ENCODE assay signal across 8 cellular contexts in genomic region chr3:119294889-119295769, GRCh38. TPM values are rescaled to one million over a fixed set of nuclear protein-coding genes. Genes with fewer than 3 reads are reported as not detected.
DNase-seq lines count a peak whose midpoint lies in the region; ATAC-seq and TF ChIP-seq lines count a peak whose summit lies in the region.

No MANE protein-coding gene starts in this region.

- H3K27me3 Mint-ChIP-seq in Calu3 (ENCODE audit: unreplicated experiment) = peaks cover 27% of the 10 kb centered on the region

- H3K79me1 ChIP-seq in mesenchymal stem cell (replicated peaks; ENCODE audit: low read length, poor library complexity, severe bottlenecking) = peaks cover 17% of the 10 kb centered on the region

- H3K9ac ChIP-seq in HUES48 (ENCODE audit: low read depth, low read length) = no peak overlapping the region
- peak overlapping the region; percentile 88 for H3K9ac ChIP-seq in mesenchymal stem cell (ENCODE audit: low read length)

- peak overlapping the region; percentile 98 for H4K8ac ChIP-seq in mesenchymal stem cell (ENCODE audit: low read length)

- H3K9me3 ChIP-seq in HUES48 (ENCODE audit: control insufficient read depth, insufficient read depth, low read length) (no peaks in the 10 kb centered on the region), mesenchymal stem cell (ENCODE audit: control insufficient read depth, low read length) (no peaks in the 10 kb centered on the region)

- intact Hi-C loops in Calu3 (cut with micrococcal nuclease; ENCODE audit: unreplicated experiment) = no loop called here

- H3K14ac ChIP-seq in mesenchymal stem cell (ENCODE audit: low read length in 2 of 2) = peak overlapping the region in 1 of 2 experiments; percentile 94

- peak overlapping the region; percentile 89 to 96 for H3K4ac ChIP-seq in mesenchymal stem cell (ENCODE audit: low read depth in 1 of 2, low read length in 2 of 2)

- TF ChIP-seq CTCF in Calu3 (IDR thresholded peaks at IDR 0.05; ENCODE audit: unreplicated experiment) = no peak

- H3K36me3 ChIP-seq in HUES48 (ENCODE audit: control insufficient read depth, insufficient read depth, low read length) (no peaks in the 10 kb centered on the region), mesenchymal stem cell (ENCODE audit: control insufficient read depth in 1 of 2, insufficient read depth in 2 of 2, low read depth in 1 of 2, low read length in 2 of 2) (peaks cover 0 to 7% of the 10 kb centered on the region in 2 experiments)

- H3K4me3 ChIP-seq in HUES48 (ENCODE audit: low read depth, low read length) (peak overlapping the region; percentile 73), mesenchymal stem cell (ENCODE audit: insufficient read depth in 1 of 2, low read depth in 1 of 2, low read length in 2 of 2) (peak overlapping the region; percentile 80 to 93)

- H3K27ac Mint-ChIP-seq in Calu3 (ENCODE audit: unreplicated experiment) = no peak overlapping the region

- H3K9me3 Mint-ChIP-seq in Calu3 (ENCODE audit: low read depth, unreplicated experiment) = no peaks in the 10 kb centered on the region

- no TSS peak for BruUV-seq in Calu3 (replicated peaks; lab: Mats Ljungman, UMichigan)

- H2BK120ac ChIP-seq in mesenchymal stem cell (ENCODE audit: low read depth, low read length) = no peak overlapping the region

- H3K4me1 Mint-ChIP-seq in Calu3 (ENCODE audit: low read depth, unreplicated experiment) = peaks cover 15% of the 10 kb centered on the region

- H2BK12ac ChIP-seq in mesenchymal stem cell (ENCODE audit: low read length in 2 of 2) = peak overlapping the region; percentile 86 to 93

- peak overlapping the region; percentile 60 for H2AFZ ChIP-seq in mesenchymal stem cell (ENCODE audit: low read depth, low read length)

- peak overlapping the region; percentile 81 for H3K4me3 Mint-ChIP-seq in Calu3 (ENCODE audit: low read depth, unreplicated experiment)

- CTCF ChIA-PET in Calu3 (lab: Charles Lee) = no interaction called here

- H3K27me3 ChIP-seq in HUES48 (ENCODE audit: control insufficient read depth, insufficient read depth, low read length) = peaks cover 43% of the 10 kb centered on the region
- H3K27me3 ChIP-seq in mesenchymal stem cell (ENCODE audit: control insufficient read depth in 1 of 2, insufficient read depth in 1 of 2, low read length in 2 of 2) = no peaks in the 10 kb centered on the region

- H3K4me2 ChIP-seq in mesenchymal stem cell (ENCODE audit: low read length, poor library complexity, severe bottlenecking) = peak overlapping the region; percentile 96

- under 1% methylated on average over 19 of the region's 24 CpGs for WGBS in mesenchymal stem cell

- peak overlapping the region; percentile 99 for H2BK5ac ChIP-seq in mesenchymal stem cell (ENCODE audit: low read depth, low read length, poor library complexity, severe bottlenecking)

- peaks cover 18% of the 10 kb centered on the region for H3K36me3 Mint-ChIP-seq in Calu3 (ENCODE audit: insufficient read depth, unreplicated experiment)

- no peak for DNase-seq in Calu3
- peak; percentile 23 to 27 for DNase-seq in activated CD4-positive, alpha-beta T cell treated with anti-CD3 and anti-CD28 coated beads for 24 hours (ENCODE audit: low read depth in 2 of 2)
- DNase-seq in dermis blood vessel endothelial cell = peak; percentile 60
- DNase-seq in mesenchymal stem cell = peak; percentile 67
- peak; percentile 32 to 33 for DNase-seq in stimulated activated CD8-positive, alpha-beta memory T cell treated with anti-CD3 and anti-CD28 coated beads, Interleukin-4, amount 100 ng/mL, for 1 hour (ENCODE audit: low read depth in 2 of 2, low spot score in 1 of 2)
- no peak for DNase-seq in GOT3 (lab: John Stamatoyannopoulos, UW)

- H2BK15ac ChIP-seq in mesenchymal stem cell (ENCODE audit: low read depth, poor library complexity, severe bottlenecking) = peak overlapping the region; percentile 87

- H3K23ac ChIP-seq in mesenchymal stem cell (ENCODE audit: low read length in 2 of 2) = peak overlapping the region in 1 of 2 experiments; percentile 98

- H3K4me1 ChIP-seq in HUES48 (ENCODE audit: control insufficient read depth, insufficient read depth, low read length) (peaks cover 19% of the 10 kb centered on the region), mesenchymal stem cell (ENCODE audit: control insufficient read depth, insufficient read depth, low read depth, low read length) (peaks cover 12% of the 10 kb centered on the region)

- peak overlapping the region; percentile 97 to 99 for H3K18ac ChIP-seq in mesenchymal stem cell (ENCODE audit: low read depth in 1 of 2, low read length in 2 of 2)

- no peak overlapping the region for H3K27ac ChIP-seq in HUES48 (ENCODE audit: low read depth, low read length)
- H3K27ac ChIP-seq in mesenchymal stem cell (ENCODE audit: low read length, poor library complexity, severe bottlenecking) = peak overlapping the region; percentile 95

- peak overlapping the region; percentile 52 for H2AK5ac ChIP-seq in mesenchymal stem cell (ENCODE audit: low read length, severe bottlenecking)

- peak; percentile 33 for ATAC-seq in GM21390 (IDR thresholded peaks at IDR 0.05; ENCODE audit: unreplicated experiment)

- peak overlapping the region; percentile 93 for H4K91ac ChIP-seq in mesenchymal stem cell (ENCODE audit: low read length)

RNA-seq across cellular contexts. Expression of gene ARHGAP31, which starts 0.9 kb away (rescaled TPM):
- total RNA-seq in Calu3 (2022) (0.07 and 0.52 TPM in 2 replicates), dermis blood vessel endothelial cell (51.7 and 64.1 TPM in 2 replicates)
- polyA plus RNA-seq in mesenchymal stem cell (2013, experiment 1 of 2) = 6.4 TPM
- 6.3 TPM for polyA plus RNA-seq in mesenchymal stem cell (2013, experiment 2 of 2)

RNA-seq across cellular contexts. Expression of gene B4GALT4, which starts 54.5 kb away (rescaled TPM):
- total RNA-seq in Calu3 (2022) (38.7 and 48.1 TPM in 2 replicates), dermis blood vessel endothelial cell (4.2 and 9.0 TPM in 2 replicates)
- polyA plus RNA-seq in mesenchymal stem cell (2013, experiment 1 of 2) = 27.2 TPM
- 27.4 TPM for polyA plus RNA-seq in mesenchymal stem cell (2013, experiment 2 of 2)

Comparison
In these comparisons a context has a peak if more than half of its experiments do, and no peak if none do; other contexts are left out.
1. DNase-seq: peak in activated CD4-positive, alpha-beta T cell treated with anti-CD3 and anti-CD28 coated beads for 24 hours (2 of 2), dermis blood vessel endothelial cell (single experiment), mesenchymal stem cell (single experiment) and stimulated activated CD8-positive, alpha-beta memory T cell treated with anti-CD3 and anti-CD28 coated beads, Interleukin-4, amount 100 ng/mL, for 1 hour (2 of 2); none in Calu3 (single experiment) and GOT3 (single experiment).
2. RNA of gene ARHGAP31, which starts 0.9 kb away (total RNA-seq): 51.7 to 64.1 TPM in dermis blood vessel endothelial cell; 0.07 to 0.52 TPM in Calu3; every median in the first group is over 10 times any median in the second.